15 cellular contexts compared by ENCODE assay signal in genomic region chr19:2970201-2970838, GRCh38. TPM values are rescaled to one million over a fixed set of nuclear protein-coding genes. Genes with fewer than 3 reads are reported as not detected.
DNase-seq lines count a peak whose midpoint lies in the region; ATAC-seq, FAIRE-seq and TF ChIP-seq lines count a peak whose summit lies in the region.
"Had no signal": no experiment of that assay in that cellular context is flagged by ENCODE, and none has a peak within 500 bp of the region (broad histone marks: within the 10 kb centered on the region; RNA-seq: fewer than 3 reads in every experiment).

No MANE protein-coding gene starts in this region.

- no peak overlapping the region for H3K4me3 Mint-ChIP-seq in activated T-cell treated with anti-CD3 and anti-CD28 coated beads, Interleukin-2, amount 50 U/mL, for 4 hours
- H3K4me3 Mint-ChIP-seq: neural crest cell had no signal

- intact Hi-C loops in ovary (cut with DNase I): no loop called here

- H3K4me3 ChIP-seq in BLaER1 treated with 17β-estradiol and CSF1 and Interleukin-3, amounts not matched to agents 10 nM and 100 nM: no peak overlapping the region
- no peak overlapping the region for H3K4me3 ChIP-seq in ovary
- H3K4me3 ChIP-seq: tibial artery had no signal

- H3K4me1 ChIP-seq in BLaER1 treated with 17β-estradiol and CSF1 and Interleukin-3, amounts not matched to agents 10 nM and 100 nM: peaks cover 67 to 94% (median 87%) of the 10 kb centered on the region in 10 experiments
- H3K4me1 ChIP-seq in ovary (ENCODE audit: insufficient read depth): peaks cover 11% of the 10 kb centered on the region

- no peaks in the 10 kb centered on the region for H3K36me3 Mint-ChIP-seq in activated T-cell treated with anti-CD3 and anti-CD28 coated beads, Interleukin-2, amount 50 U/mL, for 4 hours (ENCODE audit: insufficient read depth)

- ATAC-seq in esophagus mucosa: no peak
- no peak for ATAC-seq in HG02884 (IDR thresholded peaks at IDR 0.05; ENCODE audit: unreplicated experiment)
- ATAC-seq in activated T-cell treated with anti-CD3 and anti-CD28 coated beads, Interleukin-2, amount 50 U/mL, for 4 hours: no peak

- no peaks in the 10 kb centered on the region for H4K20me1 ChIP-seq in BLaER1 treated with 17β-estradiol and CSF1 and Interleukin-3, amounts not matched to agents 10 nM and 100 nM

- peak overlapping the region in 4 of 11 experiments; percentile 11 to 31 (median 23); a peak in 5 of 22 replicates for H3K27ac ChIP-seq in BLaER1 treated with 17β-estradiol and CSF1 and Interleukin-3, amounts not matched to agents 10 nM and 100 nM
- H3K27ac ChIP-seq in ovary: no peak overlapping the region

- no peak overlapping the region for H3K9ac ChIP-seq in BLaER1 treated with 17β-estradiol and CSF1 and Interleukin-3, amounts not matched to agents 10 nM and 100 nM

- peaks cover 0 to 2% (median 0%) of the 10 kb centered on the region in 11 experiments; a peak in 1 of 22 replicates for H3K9me3 ChIP-seq in BLaER1 treated with 17β-estradiol and CSF1 and Interleukin-3, amounts not matched to agents 10 nM and 100 nM (replicated peaks in 1 of 11)
- no peaks in the 10 kb centered on the region for H3K9me3 ChIP-seq in ovary
- H3K9me3 ChIP-seq: tibial artery had no signal

- peaks cover 5% of the 10 kb centered on the region for H3K4me1 Mint-ChIP-seq in activated T-cell treated with anti-CD3 and anti-CD28 coated beads, Interleukin-2, amount 50 U/mL, for 4 hours (ENCODE audit: low read depth)

- H3K27me3 Mint-ChIP-seq in activated T-cell treated with anti-CD3 and anti-CD28 coated beads, Interleukin-2, amount 50 U/mL, for 4 hours (ENCODE audit: low read depth): peaks cover 4% of the 10 kb centered on the region

- 67 to 74% (median 71%) methylated on average over 9 of the region's 9 CpGs for WGBS in ovary, 3 donors

- peak overlapping the region in 9 of 11 experiments; percentile 41 to 98 (median 79); a peak in 17 of 22 replicates for H3K4me2 ChIP-seq in BLaER1 treated with 17β-estradiol and CSF1 and Interleukin-3, amounts not matched to agents 10 nM and 100 nM

- no peak for TF ChIP-seq POLR2A in ovary (IDR thresholded peaks at IDR 0.05)

- TF ChIP-seq CTCF in ovary (IDR thresholded peaks at IDR 0.05): no peak

- no peak for FAIRE-seq in RCC 7860 (lab: Jason Lieb, UNC)

- H3K27me3 ChIP-seq in BLaER1 treated with 17β-estradiol and CSF1 and Interleukin-3, amounts not matched to agents 10 nM and 100 nM: no peaks in the 10 kb centered on the region
- no peaks in the 10 kb centered on the region for H3K27me3 ChIP-seq in ovary

- TF ChIP-seq EP300 in ovary (IDR thresholded peaks at IDR 0.05): peak; percentile 65

- no peaks in the 10 kb centered on the region for H3K9me3 Mint-ChIP-seq in activated T-cell treated with anti-CD3 and anti-CD28 coated beads, Interleukin-2, amount 50 U/mL, for 4 hours
- H3K9me3 Mint-ChIP-seq: neural crest cell had no signal

- H3K36me3 ChIP-seq in BLaER1 treated with 17β-estradiol and CSF1 and Interleukin-3, amounts not matched to agents 10 nM and 100 nM: no peaks in the 10 kb centered on the region
- H3K36me3 ChIP-seq in ovary: no peaks in the 10 kb centered on the region
- H3K36me3 ChIP-seq: tibial artery had no signal

- DNase-seq in NCI-H446 treated with DMSO at 0.1 percent for 48 hours (lab: John Stamatoyannopoulos, UW) (peak; percentile 26), fibroblast of the conjunctiva (ENCODE audit: low read depth) (peak; percentile 72), ovary (no peak), RCC 7860 (ENCODE audit: low spot score) (no peak)
- DNase-seq in activated T-cell treated with anti-CD3 and anti-CD28 coated beads, Interleukin-2, amount 50 U/mL, for 4 hours: no peak
- DNase-seq: activated CD4-positive, alpha-beta T cell treated with anti-CD3 and anti-CD28 coated beads for 48 hours; activated T-cell treated with anti-CD3 and anti-CD28 coated beads, Interleukin-2, amount 50 U/mL, for 1 hour; DMS 273 treated with DMSO at 0.1 percent for 48 hours; NCI-H510A had no signal

RNA-seq across cellular contexts. Expression of gene TLE6, which starts 7.0 kb away (rescaled TPM):
- total RNA-seq in ovary (1 to 10 TPM in 2 of 7 donors, under 1 TPM in 5; 0.41 to 1.2 (median 0.79) TPM), esophagus mucosa (0.40 TPM)
- polyA plus RNA-seq in ovary: 1 to 10 TPM in 1 of 2 donors, under 1 TPM in 1; 0.70 to 1.2 TPM
- total RNA-seq in activated T-cell treated with anti-CD3 and anti-CD28 coated beads, Interleukin-2, amount 50 U/mL, for 4 hours: under 1 TPM in 2 of 3 donors, not detected in 1; 0.16 to 0.90 TPM
- total RNA-seq: HT1080 had no signal

RNA-seq across cellular contexts. Expression of gene ZNF77, which starts 25.5 kb away (rescaled TPM):
- total RNA-seq in ovary (1 to 10 TPM; 3.0 to 7.4 (median 6.1) TPM), esophagus mucosa (2.4 TPM)
- 1 to 10 TPM; 4.0 to 5.2 TPM for polyA plus RNA-seq in ovary
- total RNA-seq in activated T-cell treated with anti-CD3 and anti-CD28 coated beads, Interleukin-2, amount 50 U/mL, for 4 hours: 1 to 10 TPM; 3.0 to 3.4 (median 3.2) TPM
- total RNA-seq: HT1080 had no signal

RNA-seq across cellular contexts. Expression of gene TLE2, which starts 58.8 kb away (rescaled TPM):
- total RNA-seq in ovary: 10 to 100 TPM; 31.1 to 43.9 (median 36.4) TPM
- polyA plus RNA-seq in ovary: 10 to 100 TPM; 15.1 to 21.4 TPM
- 6.3 TPM for total RNA-seq in esophagus mucosa
- 1 to 10 TPM; 4.8 to 5.9 (median 5.7) TPM for total RNA-seq in activated T-cell treated with anti-CD3 and anti-CD28 coated beads, Interleukin-2, amount 50 U/mL, for 4 hours
- total RNA-seq: HT1080 had no signal

Comparison
In these comparisons a context has a peak if more than half of its experiments do, and no peak if none do; other contexts are left out.
1. DNase-seq: peak in NCI-H446 treated with DMSO at 0.1 percent for 48 hours (single experiment) and fibroblast of the conjunctiva (single experiment); none in ovary (0 of 5), RCC 7860 (single experiment) and activated T-cell treated with anti-CD3 and anti-CD28 coated beads, Interleukin-2, amount 50 U/mL, for 4 hours (single experiment).